16 cellular contexts compared by ENCODE assay signal in genomic region chr16:1155353-1156110, GRCh38. TPM values are rescaled to one million over a fixed set of nuclear protein-coding genes. Genes with fewer than 3 reads are reported as not detected.
A peak's percentile ranks its signal among the peaks of the same experiment; 100 is the strongest.
DNase-seq lines count a peak whose midpoint lies in the region; ATAC-seq and TF ChIP-seq lines count a peak whose summit lies in the region.
"Had no signal": no experiment of that assay in that cellular context is flagged by ENCODE, and none has a peak within 500 bp of the region (broad histone marks: within the 10 kb centered on the region; RNA-seq: fewer than 3 reads in every experiment).

No MANE protein-coding gene starts in this region.

- peaks cover 7% of the 10 kb centered on the region for H3K27me3 Mint-ChIP-seq in type B pancreatic cell

- no peak overlapping the region for H3K9ac ChIP-seq in neural cell (ENCODE audit: low read length)

- ATAC-seq in GM18861 (IDR thresholded peaks at IDR 0.05; ENCODE audit: unreplicated experiment): no peak

- no peaks in the 10 kb centered on the region for H4K20me1 ChIP-seq in neural cell (ENCODE audit: insufficient read depth)

- no peak overlapping the region for H3K27ac Mint-ChIP-seq in type B pancreatic cell

- H3K4me3 ChIP-seq in coronary artery (peak overlapping the region; percentile 83), neural cell (ENCODE audit: low read length) (peak overlapping the region; percentile 74)
- H3K4me3 ChIP-seq: HAP-1, lung had no signal

- H3K27ac ChIP-seq in coronary artery (peak overlapping the region; percentile 89 to 95), neural cell (ENCODE audit: low read length) (no peak overlapping the region)

- H3K4me1 Mint-ChIP-seq in type B pancreatic cell (ENCODE audit: unreplicated experiment): peaks cover 11% of the 10 kb centered on the region

- no peaks in the 10 kb centered on the region for H3K27me3 ChIP-seq in neural cell (ENCODE audit: insufficient read depth, low read depth, low read length)

- no peak for TF ChIP-seq EP300 in neural cell (conservative IDR thresholded peaks at IDR 0.05; ENCODE audit: poor library complexity, severe bottlenecking)

- H3K9me3 Mint-ChIP-seq in type B pancreatic cell: no peaks in the 10 kb centered on the region

- H3K79me2 ChIP-seq in neural cell (replicated peaks; ENCODE audit: insufficient read depth, low read length): peaks cover 12% of the 10 kb centered on the region

- no peak overlapping the region for H3K4me2 ChIP-seq in neural cell (ENCODE audit: low read length)

- H3K4me3 Mint-ChIP-seq in type B pancreatic cell: peak overlapping the region; percentile 63

- no peaks in the 10 kb centered on the region for H3K9me3 ChIP-seq in neural cell (ENCODE audit: low read length)
- H3K9me3 ChIP-seq: HAP-1 had no signal

- no peaks in the 10 kb centered on the region for H3F3A ChIP-seq in neural cell (ENCODE audit: insufficient read depth, low read length, poor library complexity, severe bottlenecking)

- DNase-seq in NCI-H69 (lab: John Stamatoyannopoulos, UW) (peak; percentile 52), coronary artery (ENCODE audit: low spot score) (no peak), type B pancreatic cell (ENCODE audit: extremely low spot score, unreplicated experiment) (no peak), T1000 (lab: John Stamatoyannopoulos, UW) (no peak), NCI-H774 (lab: John Stamatoyannopoulos, UW) (no peak)
- DNase-seq: activated CD4-positive, CD25-positive, alpha-beta regulatory T cell; DND-41; NCI-H2081 treated with DMSO at 0.1 percent for 48 hours; NCI-H526 treated with DMSO at 0.1 percent for 48 hours; posterior cingulate gyrus had no signal

- no peaks in the 10 kb centered on the region for H3K36me3 Mint-ChIP-seq in type B pancreatic cell

- H2AFZ ChIP-seq in neural cell (ENCODE audit: low read depth, low read length): no peak overlapping the region

- TF ChIP-seq CTCF in coronary artery (IDR thresholded peaks at IDR 0.05): no peak
- TF ChIP-seq CTCF in neural cell (IDR thresholded peaks at IDR 0.05; ENCODE audit: poor library complexity, severe bottlenecking): no peak
- no peak for TF ChIP-seq CTCF in type B pancreatic cell (conservative IDR thresholded peaks at IDR 0.05)

- H3K36me3 ChIP-seq in neural cell (ENCODE audit: insufficient read depth, low read length): no peaks in the 10 kb centered on the region
- H3K36me3 ChIP-seq: HAP-1 had no signal

- H3K9me2 ChIP-seq in neural cell (ENCODE audit: insufficient read depth, low read length): no peaks in the 10 kb centered on the region

- no peak for TF ChIP-seq RAD21 in neural cell (conservative IDR thresholded peaks at IDR 0.05)

TF ChIP-seq in neural cell, 6 proteins besides CTCF, POLR2A, EP300 and RAD21:
- TF ChIP-seq EZH2 (IDR thresholded peaks at IDR 0.05; ENCODE audit: borderline replicate concordance, insufficient read depth, low read length, poor library complexity, severe bottlenecking): no peak
TF ChIP-seq in neural cell: peak in this region for 0.

RNA-seq across cellular contexts. Expression of gene CACNA1H, which starts 2.6 kb away (rescaled TPM):
- 27.7 and 35.7 TPM in 2 replicates for polyA plus RNA-seq in neural cell
- polyA minus RNA-seq in neural cell: 42.7 and 55.0 TPM in 2 replicates
- total RNA-seq in type B pancreatic cell (ENCODE audit: low replicate concordance): 23.2 and 38.1 TPM in 2 replicates

RNA-seq across cellular contexts. Expression of gene C1QTNF8, which starts 59.5 kb away (rescaled TPM):
- polyA plus RNA-seq in neural cell: 0.79 TPM in 1 of 2 replicates, not detected in the other
- polyA minus RNA-seq in neural cell: not detected in 2 replicates
- not detected in 2 replicates for total RNA-seq in type B pancreatic cell (ENCODE audit: low replicate concordance)
- total RNA-seq: activated CD8-positive, alpha-beta memory T cell treated with anti-CD3 and anti-CD28 coated beads for 36 hours; subcutaneous adipose tissue had no signal
